11 cellular contexts compared by ENCODE assay signal in the genomic region with DNA sequence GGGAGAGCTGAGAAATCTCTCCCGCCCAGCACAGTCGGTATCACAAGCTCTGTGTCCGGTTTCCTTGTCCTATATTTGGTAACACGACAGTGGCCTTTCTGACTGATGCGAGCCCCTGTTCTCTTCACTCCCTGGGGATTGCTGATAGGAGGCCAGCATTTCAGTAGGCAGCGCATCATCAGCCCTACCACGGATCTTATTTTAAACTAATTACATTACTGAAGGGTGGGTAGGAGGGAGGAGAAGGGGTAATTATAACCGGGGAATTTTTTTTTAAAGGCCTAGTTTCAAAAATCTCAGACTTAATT.
DNase-seq lines count a peak whose midpoint lies in the region; ATAC-seq, FAIRE-seq and TF ChIP-seq lines count a peak whose summit lies in the region.
"Had no signal": no experiment of that assay in that cellular context is flagged by ENCODE, and none has a peak within 500 bp of the region (broad histone marks: within the 10 kb centered on the region; RNA-seq: fewer than 3 reads in every experiment).

No MANE protein-coding gene starts in this region.

- H3K27me3 ChIP-seq in right cardiac atrium (ENCODE audit: control insufficient read depth, insufficient read depth) (no peaks in the 10 kb centered on the region), spleen (replicated peaks in 1 of 7) (no peaks in the 10 kb centered on the region)

- 32% methylated on average over 8 of the region's 8 CpGs for WGBS in right cardiac atrium
- 46 to 73% (median 60%) methylated on average over 8 of the region's 8 CpGs for WGBS in spleen, 5 donors

- no peaks in the 10 kb centered on the region for H3K9me2 ChIP-seq in OCI-LY7 (ENCODE audit: insufficient read depth, low read length)

- CTCF ChIA-PET in OCI-LY7 (lab: Charles Lee; ENCODE audit: unreplicated experiment), result interaction anchor here (0.7 to 1.8 kb wide), 4 partner anchors 16 to 278 kb away, joined by 3 to 6 read pairs (median 4); no protein-coding TSS in a partner anchor

- H3K4me3 ChIP-seq in OCI-LY7 (ENCODE audit: low read depth, low read length, poor library complexity, severe bottlenecking) (no peak overlapping the region), right cardiac atrium (ENCODE audit: low read length) (no peak overlapping the region), spleen (no peak overlapping the region)

- H3K36me3 ChIP-seq in OCI-LY7 (ENCODE audit: insufficient read depth, low read length) (no peaks in the 10 kb centered on the region), spleen (no peaks in the 10 kb centered on the region)

- peak; percentile 14 to 39 for ATAC-seq in right cardiac atrium
- ATAC-seq in GM19467 (IDR thresholded peaks at IDR 0.05; ENCODE audit: unreplicated experiment), result no peak
- ATAC-seq: activated CD8-positive, alpha-beta memory T cell treated with anti-CD3 and anti-CD28 coated beads, Interleukin-2, amount 10 ng/mL, durations not matched to agents 7 days and 5 days had no signal

- peaks cover 58% of the 10 kb centered on the region for H3K4me1 ChIP-seq in OCI-LY7 (ENCODE audit: insufficient read depth, low read length, poor library complexity, severe bottlenecking)
- H3K4me1 ChIP-seq in right cardiac atrium (ENCODE audit: control insufficient read depth, insufficient read depth, low read length), result peaks cover 3% of the 10 kb centered on the region
- peaks cover 20 to 62% (median 53%) of the 10 kb centered on the region in 6 donors for H3K4me1 ChIP-seq in spleen

- peak; percentile 30 for FAIRE-seq in GM12892 (lab: Jason Lieb, UNC)
- FAIRE-seq: bronchial epithelial cell had no signal

- H4K20me1 ChIP-seq in OCI-LY7 (ENCODE audit: insufficient read depth, low read length), result no peaks in the 10 kb centered on the region

- POLR2A ChIA-PET in OCI-LY7 (lab: Charles Lee), result interaction anchor here (0.5 to 2.8 kb wide), 12 partner anchors 10 to 636 kb away, joined by 3 to 20 read pairs (median 4); a partner anchor contains a TSS

- no TSS peak for BruUV-seq in OCI-LY7 (replicated peaks; lab: Mats Ljungman, UMichigan)

- DNase-seq in GM12892 (ENCODE audit: insufficient read length) (no peak), OCI-LY7 (ENCODE audit: low spot score) (peak; percentile 41), right cardiac atrium (no peak), spleen (no peak), inferior parietal cortex (ENCODE audit: extremely low spot score) (no peak), SW480 (ENCODE audit: low spot score) (no peak)
- DNase-seq: GOT3, NCI-H446 treated with DMSO at 0.1 percent for 48 hours had no signal

- H3K79me2 ChIP-seq in OCI-LY7 (ENCODE audit: insufficient read depth, low read depth, low read length), result no peaks in the 10 kb centered on the region

- TF ChIP-seq POLR2A in GM12892 (IDR thresholded peaks at IDR 0.05; ENCODE audit: low read depth, low read length) (no peak), spleen (IDR thresholded peaks at IDR 0.05) (no peak)

- H3K4me2 ChIP-seq in OCI-LY7 (ENCODE audit: low read length), result peak overlapping the region; percentile 52

- intact Hi-C loops in OCI-LY7 (cut with micrococcal nuclease; ENCODE audit: unreplicated experiment) (loop anchor here (1.0 to 5.0 kb wide), 3 partner anchors 116 to 279 kb away; no protein-coding TSS in a partner anchor), right cardiac atrium (cut with DNase I) (loop anchor here (2.0 to 10.0 kb wide), 4 partner anchors 276 to 546 kb away; no protein-coding TSS in a partner anchor), spleen (cut with DNase I; ENCODE audit: low total_unique reads) (no loop called here)

- H2AFZ ChIP-seq in OCI-LY7 (ENCODE audit: low read length), result peak overlapping the region; percentile 81; the same call in 1 of the 2 replicates

- no peaks in the 10 kb centered on the region for H3K9me3 ChIP-seq in OCI-LY7 (ENCODE audit: low read length)
- H3K9me3 ChIP-seq in right cardiac atrium (ENCODE audit: control insufficient read depth, low read length), result no peaks in the 10 kb centered on the region
- no peaks in the 10 kb centered on the region for H3K9me3 ChIP-seq in spleen

- TF ChIP-seq CTCF in OCI-LY7 (conservative IDR thresholded peaks at IDR 0.05; ENCODE audit: low read length) (no peak), spleen (IDR thresholded peaks at IDR 0.05 in 8 of 11, conservative IDR thresholded peaks at IDR 0.05 in 3 of 11) (no peak)

- H3K27ac ChIP-seq in OCI-LY7 (ENCODE audit: low read depth, low read length, poor library complexity, severe bottlenecking), result no peak overlapping the region
- no peak overlapping the region for H3K27ac ChIP-seq in right cardiac atrium (ENCODE audit: low read length)
- H3K27ac ChIP-seq in spleen, result peak overlapping the region in 6 of 8 donors; percentile 40 to 79 (median 72)

Comparison
In these comparisons a context has a peak if more than half of its experiments do, and no peak if none do; other contexts are left out.
1. H3K27ac ChIP-seq: peak in spleen (6 of 8); none in OCI-LY7 (single experiment) and right cardiac atrium (single experiment).